ENCODE assay signal across 20 cellular contexts in the genomic region with DNA sequence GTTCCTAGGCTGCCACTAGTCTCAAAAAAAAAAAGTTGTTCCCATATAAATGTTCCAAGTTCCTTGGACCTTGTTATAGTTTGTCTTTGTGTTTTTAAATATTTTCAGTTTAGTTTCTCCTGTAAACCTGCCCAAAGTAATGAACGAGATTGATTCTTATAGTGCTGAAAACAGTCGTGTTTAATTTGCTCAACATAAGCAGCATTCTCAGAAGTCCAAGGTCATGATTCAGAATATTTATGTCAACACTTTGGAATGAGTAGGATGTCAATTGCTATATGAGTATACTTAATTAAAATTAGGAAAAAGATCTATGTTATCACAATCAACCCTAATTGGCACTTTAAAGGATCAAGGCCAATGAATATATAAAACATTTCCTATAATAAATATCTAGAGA.
DNase-seq lines count a peak whose midpoint lies in the region; ATAC-seq, FAIRE-seq and TF ChIP-seq lines count a peak whose summit lies in the region.
"Had no signal": no experiment of that assay in that cellular context is flagged by ENCODE, and none has a peak within 500 bp of the region (broad histone marks: within the 10 kb centered on the region; RNA-seq: fewer than 3 reads in every experiment).

No MANE protein-coding gene starts in this region.

- no peaks in the 10 kb centered on the region for H3K4me1 Mint-ChIP-seq in endodermal cell

- H3K27me3 Mint-ChIP-seq in endodermal cell (ENCODE audit: insufficient read depth): no peaks in the 10 kb centered on the region
- H3K27me3 Mint-ChIP-seq: CD4-positive, alpha-beta T cell had no signal

- H3K79me2 ChIP-seq in endothelial cell of umbilical vein (ENCODE audit: control insufficient read depth, insufficient read depth, low read length): no peaks in the 10 kb centered on the region

- no peak overlapping the region for H3K4me3 Mint-ChIP-seq in endodermal cell
- H3K4me3 Mint-ChIP-seq: CD4-positive, alpha-beta T cell had no signal

- H4K20me1 ChIP-seq in endothelial cell of umbilical vein (replicated peaks; ENCODE audit: control insufficient read depth, extremely low read depth, insufficient read depth, low read length): no peaks in the 10 kb centered on the region

- CTCF ChIA-PET in endothelial cell of umbilical vein (lab: Charles Lee): no interaction called here

- TF ChIP-seq CTCF in D721Med (IDR thresholded peaks at IDR 0.05; ENCODE audit: insufficient read depth, missing control alignments) (no peak), RWPE2 (IDR thresholded peaks at IDR 0.05; ENCODE audit: poor library complexity, severe bottlenecking) (no peak), endothelial cell of umbilical vein (IDR thresholded peaks at IDR 0.05; ENCODE audit: extremely low read depth in 1 of 2, insufficient read depth in 1 of 2, low read depth in 1 of 2, low read length in 2 of 2) (no peak), endodermal cell (conservative IDR thresholded peaks at IDR 0.05) (no peak)

- H3K36me3 ChIP-seq in RWPE2 (ENCODE audit: low read depth) (no peaks in the 10 kb centered on the region), endothelial cell of umbilical vein (ENCODE audit: control insufficient read depth in 2 of 2, extremely low read depth in 1 of 2, insufficient read depth in 2 of 2, low read length in 2 of 2) (no peaks in the 10 kb centered on the region), mesenchymal stem cell (ENCODE audit: control insufficient read depth in 1 of 2, insufficient read depth in 2 of 2, low read depth in 1 of 2, low read length in 2 of 2) (no peaks in the 10 kb centered on the region), endodermal cell (ENCODE audit: control insufficient read depth, insufficient read depth, low read length) (no peaks in the 10 kb centered on the region)

- no peak overlapping the region for H2AK5ac ChIP-seq in mesenchymal stem cell (ENCODE audit: low read length, severe bottlenecking)

- H4K8ac ChIP-seq in mesenchymal stem cell (ENCODE audit: low read length): no peak overlapping the region

- no peak overlapping the region for H3K14ac ChIP-seq in mesenchymal stem cell (ENCODE audit: low read length in 2 of 2)

- no peak overlapping the region for H3K27ac Mint-ChIP-seq in endodermal cell
- H3K27ac Mint-ChIP-seq: CD4-positive, alpha-beta T cell had no signal

- H2BK15ac ChIP-seq in mesenchymal stem cell (ENCODE audit: low read depth, poor library complexity, severe bottlenecking): no peak overlapping the region

- H3K4me1 ChIP-seq in RWPE2 (ENCODE audit: insufficient read depth, poor library complexity, severe bottlenecking) (no peaks in the 10 kb centered on the region), endothelial cell of umbilical vein (ENCODE audit: control insufficient read depth, extremely low read depth, insufficient read depth, low read length) (peaks cover 10% of the 10 kb centered on the region), mesenchymal stem cell (ENCODE audit: control insufficient read depth, insufficient read depth, low read depth, low read length) (no peaks in the 10 kb centered on the region), endodermal cell (ENCODE audit: control insufficient read depth, insufficient read depth, low read length) (no peaks in the 10 kb centered on the region)
- H3K4me1 ChIP-seq: Caco-2 had no signal

- WGBS in mesenchymal stem cell: no CpG with 5 or more reads among the region's 2 CpGs
- WGBS in endodermal cell (ENCODE audit: insufficient coverage in 1 of 2, insufficient read length in 1 of 2), 2 experiments: 62 to 90% methylated on average over 2 of the region's 2 CpGs

- no peak overlapping the region for H3K4me2 ChIP-seq in endothelial cell of umbilical vein (ENCODE audit: insufficient read depth, low read length)
- H3K4me2 ChIP-seq in mesenchymal stem cell (ENCODE audit: low read length, poor library complexity, severe bottlenecking): no peak overlapping the region
- H3K4me2 ChIP-seq: KMS-11 had no signal

- no peaks in the 10 kb centered on the region for H3K27me3 ChIP-seq in RWPE2 (ENCODE audit: insufficient read depth, poor library complexity, severe bottlenecking)
- H3K27me3 ChIP-seq in endothelial cell of umbilical vein (ENCODE audit: control insufficient read depth in 2 of 2, insufficient read depth in 2 of 2, low read length in 2 of 2): no peaks in the 10 kb centered on the region
- no peaks in the 10 kb centered on the region for H3K27me3 ChIP-seq in mesenchymal stem cell (ENCODE audit: control insufficient read depth in 1 of 2, insufficient read depth in 1 of 2, low read length in 2 of 2)
- no peaks in the 10 kb centered on the region for H3K27me3 ChIP-seq in endodermal cell (ENCODE audit: control insufficient read depth, insufficient read depth, low read length, poor library complexity, severe bottlenecking)

- no peaks in the 10 kb centered on the region for H3K9me1 ChIP-seq in endothelial cell of umbilical vein (replicated peaks; ENCODE audit: control insufficient read depth, extremely low read depth, insufficient read depth, low read length)

- no TSS peak for BruUV-seq in endothelial cell of umbilical vein (replicated peaks; lab: Mats Ljungman, UMichigan)

- POLR2A ChIA-PET in endothelial cell of umbilical vein (lab: Charles Lee): no interaction called here

- no peak overlapping the region for H3K4me3 ChIP-seq in RWPE2 (ENCODE audit: severe bottlenecking)
- H3K4me3 ChIP-seq in endothelial cell of umbilical vein (replicated peaks in 1 of 3; ENCODE audit: insufficient read depth in 1 of 3, low read depth in 1 of 3, low read length in 3 of 3): no peak overlapping the region
- H3K4me3 ChIP-seq in mesenchymal stem cell (ENCODE audit: insufficient read depth in 1 of 2, low read depth in 1 of 2, low read length in 2 of 2): no peak overlapping the region
- no peak overlapping the region for H3K4me3 ChIP-seq in endodermal cell (ENCODE audit: low read length)

- no peak overlapping the region for H4K91ac ChIP-seq in mesenchymal stem cell (ENCODE audit: low read length)

- no peaks in the 10 kb centered on the region for H3K79me1 ChIP-seq in mesenchymal stem cell (replicated peaks; ENCODE audit: low read length, poor library complexity, severe bottlenecking)

- peaks cover 43% of the 10 kb centered on the region for H3K9me3 Mint-ChIP-seq in endodermal cell
- H3K9me3 Mint-ChIP-seq: CD4-positive, alpha-beta T cell had no signal

- no peak overlapping the region for H2BK12ac ChIP-seq in mesenchymal stem cell (ENCODE audit: low read length in 2 of 2)

- DNase-seq in D721Med (ENCODE audit: insufficient read length, low spot score) (no peak), RWPE2 (ENCODE audit: low spot score) (no peak), endothelial cell of umbilical vein (ENCODE audit: low read depth, low spot score) (peak; percentile 40), mesenchymal stem cell (peak; percentile 0), inferior parietal cortex (ENCODE audit: extremely low spot score) (no peak), endodermal cell (no peak)
- DNase-seq in stimulated activated CD4-positive, alpha-beta T cell treated with anti-CD3 and anti-CD28 coated beads, Interleukin-2, amount 100 ng/mL, for 48 hours: no peak
- DNase-seq: Caco-2; CD4-positive, alpha-beta T cell; DMS53; NCI-H1417; NCI-H187; NCI-H2107; NCI-H510A; NCI-H774; SIG-M5 had no signal

- no peak for TF ChIP-seq POLR2A in endothelial cell of umbilical vein (IDR thresholded peaks at IDR 0.05; ENCODE audit: low read depth, low read length)

- FAIRE-seq in D721Med (lab: Jason Lieb, UNC): peak; percentile 60
- FAIRE-seq in endothelial cell of umbilical vein (lab: Jason Lieb, UNC): peak; percentile 74
- FAIRE-seq: A204.1, GM12891, H1 had no signal

- H3K9me3 ChIP-seq in RWPE2 (ENCODE audit: severe bottlenecking) (no peaks in the 10 kb centered on the region), endothelial cell of umbilical vein (replicated peaks; ENCODE audit: control insufficient read depth, insufficient read depth, low read length) (no peaks in the 10 kb centered on the region), mesenchymal stem cell (ENCODE audit: control insufficient read depth, low read length) (peaks cover 6% of the 10 kb centered on the region), endodermal cell (ENCODE audit: control insufficient read depth, low read length) (no peaks in the 10 kb centered on the region)
- H3K9me3 ChIP-seq: Caco-2 had no signal

- dilution Hi-C loops in endothelial cell of umbilical vein (cut with MboI; ENCODE audit: extremely low pct_ligation_motif_present, low sequenced_read_pairs): no loop called here

- no peak overlapping the region for H2BK120ac ChIP-seq in mesenchymal stem cell (ENCODE audit: low read depth, low read length)

- H3K9ac ChIP-seq in endothelial cell of umbilical vein (replicated peaks; ENCODE audit: extremely low read depth, insufficient read depth, low read length) (no peak overlapping the region), mesenchymal stem cell (ENCODE audit: low read length) (no peak overlapping the region), endodermal cell (ENCODE audit: extremely low read depth, low read length, poor library complexity, severe bottlenecking) (no peak overlapping the region)
- H3K9ac ChIP-seq: KMS-11 had no signal

- no peak overlapping the region for H3K23ac ChIP-seq in mesenchymal stem cell (ENCODE audit: low read length in 2 of 2)

- no peak overlapping the region for H2BK5ac ChIP-seq in mesenchymal stem cell (ENCODE audit: low read depth, low read length, poor library complexity, severe bottlenecking)

- intact Hi-C loops in endothelial cell of umbilical vein (cut with micrococcal nuclease): no loop called here

- H3K36me3 Mint-ChIP-seq in endodermal cell (ENCODE audit: low read depth): no peaks in the 10 kb centered on the region

- H3K4ac ChIP-seq in mesenchymal stem cell (ENCODE audit: low read depth in 1 of 2, low read length in 2 of 2): no peak overlapping the region

- H3K27ac ChIP-seq in RWPE2 (ENCODE audit: poor library complexity, severe bottlenecking): no peak overlapping the region
- peak overlapping the region; percentile 29 for H3K27ac ChIP-seq in endothelial cell of umbilical vein (ENCODE audit: insufficient read depth, low read depth, low read length)
- H3K27ac ChIP-seq in mesenchymal stem cell (ENCODE audit: low read length, poor library complexity, severe bottlenecking): no peak overlapping the region
- no peak overlapping the region for H3K27ac ChIP-seq in endodermal cell (ENCODE audit: low read depth, low read length)
- H3K27ac ChIP-seq: KMS-11 had no signal

- H2AFZ ChIP-seq in endothelial cell of umbilical vein (ENCODE audit: low read depth, low read length) (no peak overlapping the region), mesenchymal stem cell (ENCODE audit: low read depth, low read length) (no peak overlapping the region)

- H3K18ac ChIP-seq in mesenchymal stem cell (ENCODE audit: low read depth in 1 of 2, low read length in 2 of 2): no peak overlapping the region

- peak; percentile 46; the same call in 1 of the 3 replicates for ATAC-seq in RWPE2 (ENCODE audit: low read depth)

TF ChIP-seq in endothelial cell of umbilical vein, 7 proteins besides CTCF, POLR2A, EP300 and RAD21 (continues in another document):
- TF ChIP-seq JUN (IDR thresholded peaks at IDR 0.05; ENCODE audit: borderline replicate concordance, insufficient read depth, insufficient read length, low read depth): no peak
- TF ChIP-seq FOS (IDR thresholded peaks at IDR 0.05; ENCODE audit: borderline replicate concordance, insufficient read depth, low read length): no peak
- TF ChIP-seq EZH2 (IDR thresholded peaks at IDR 0.05; ENCODE audit: borderline replicate concordance, low read depth, low read length, severe bottlenecking): no peak
- TF ChIP-seq MYC (IDR thresholded peaks at IDR 0.05; ENCODE audit: low read depth, low read length): no peak

Comparison
In these comparisons a context has a peak if more than half of its experiments do, and no peak if none do; other contexts are left out.
1. DNase-seq: peak in endothelial cell of umbilical vein (single experiment) and mesenchymal stem cell (single experiment); none in D721Med (single experiment), RWPE2 (single experiment), inferior parietal cortex (single experiment), endodermal cell (single experiment) and stimulated activated CD4-positive, alpha-beta T cell treated with anti-CD3 and anti-CD28 coated beads, Interleukin-2, amount 100 ng/mL, for 48 hours (0 of 2).